In the genomic region with DNA sequence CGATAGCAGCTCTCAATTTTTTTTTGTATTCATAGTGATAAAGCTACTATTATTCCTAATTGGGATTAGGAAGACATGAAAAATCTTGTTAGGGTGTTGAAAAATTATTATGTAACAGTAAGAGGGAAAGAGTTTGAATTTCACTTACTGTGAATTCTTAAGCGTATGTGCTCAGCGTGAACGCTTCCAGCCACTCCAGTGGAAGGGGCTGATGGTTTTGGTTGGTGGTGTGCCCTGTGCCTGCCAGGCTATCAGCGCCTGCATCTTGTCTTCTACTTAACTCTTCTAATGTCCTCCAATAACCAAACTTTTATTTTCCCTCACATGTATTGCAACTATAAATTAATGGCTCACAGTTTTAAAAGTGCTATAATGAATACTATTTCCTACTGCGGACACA, we compare ENCODE assay signal across 1 cellular context.
TF ChIP-seq lines count a peak whose summit lies in the region.

No MANE protein-coding gene starts in this region.

TF ChIP-seq in IMR-90, 13 proteins besides CTCF, POLR2A, EP300 and RAD21:
- TF ChIP-seq CEBPB (IDR thresholded peaks at IDR 0.05; ENCODE audit: low read depth, low read length) (no peak), MAFK (IDR thresholded peaks at IDR 0.05; ENCODE audit: low read depth, low read length) (no peak), RCOR1 (IDR thresholded peaks at IDR 0.05; ENCODE audit: insufficient replicate concordance, low read length) (no peak), NFE2L2 (IDR thresholded peaks at IDR 0.05; ENCODE audit: low read depth, low read length) (no peak), FOS (IDR thresholded peaks at IDR 0.05; ENCODE audit: low read depth, low read length) (no peak), MAZ (IDR thresholded peaks at IDR 0.05; ENCODE audit: borderline replicate concordance, low read depth, low read length) (no peak), CHD1 (IDR thresholded peaks at IDR 0.05; ENCODE audit: low read depth, low read length) (no peak)
- TF ChIP-seq, protein P1, sequence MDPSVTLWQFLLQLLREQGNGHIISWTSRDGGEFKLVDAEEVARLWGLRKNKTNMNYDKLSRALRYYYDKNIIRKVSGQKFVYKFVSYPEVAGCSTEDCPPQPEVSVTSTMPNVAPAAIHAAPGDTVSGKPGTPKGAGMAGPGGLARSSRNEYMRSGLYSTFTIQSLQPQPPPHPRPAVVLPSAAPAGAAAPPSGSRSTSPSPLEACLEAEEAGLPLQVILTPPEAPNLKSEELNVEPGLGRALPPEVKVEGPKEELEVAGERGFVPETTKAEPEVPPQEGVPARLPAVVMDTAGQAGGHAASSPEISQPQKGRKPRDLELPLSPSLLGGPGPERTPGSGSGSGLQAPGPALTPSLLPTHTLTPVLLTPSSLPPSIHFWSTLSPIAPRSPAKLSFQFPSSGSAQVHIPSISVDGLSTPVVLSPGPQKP (IDR thresholded peaks at IDR 0.05; ENCODE audit: borderline replicate concordance, low read depth, low read length): no peak
- TF ChIP-seq, protein P2, sequence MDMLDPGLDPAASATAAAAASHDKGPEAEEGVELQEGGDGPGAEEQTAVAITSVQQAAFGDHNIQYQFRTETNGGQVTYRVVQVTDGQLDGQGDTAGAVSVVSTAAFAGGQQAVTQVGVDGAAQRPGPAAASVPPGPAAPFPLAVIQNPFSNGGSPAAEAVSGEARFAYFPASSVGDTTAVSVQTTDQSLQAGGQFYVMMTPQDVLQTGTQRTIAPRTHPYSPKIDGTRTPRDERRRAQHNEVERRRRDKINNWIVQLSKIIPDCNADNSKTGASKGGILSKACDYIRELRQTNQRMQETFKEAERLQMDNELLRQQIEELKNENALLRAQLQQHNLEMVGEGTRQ (IDR thresholded peaks at IDR 0.05; ENCODE audit: low read depth, low read length): no peak
TF ChIP-seq in IMR-90: peak in this region for 0.
